Comparison of ENCODE assay signal across 21 cellular contexts in genomic region chr2:221088506-221088905, GRCh38.
"Had no signal": no experiment of that assay in that cellular context is flagged by ENCODE, and none has a peak within 500 bp of the region (broad histone marks: within the 10 kb centered on the region; RNA-seq: fewer than 3 reads in every experiment).

No MANE protein-coding gene starts in this region.

- H3K4me1 Mint-ChIP-seq: activated B cell treated with CpG ODN at 0.5 μM for 24 hours; activated CD4-positive, alpha-beta T cell treated with anti-CD3 and anti-CD28 coated beads, Interleukin-2, amount 10 ng/mL, durations not matched to agents 24 days and 14 days; activated CD8-positive, alpha-beta memory T cell treated with anti-CD3 and anti-CD28 coated beads, Interleukin-2, amount 10 ng/mL, durations not matched to agents 7 days and 5 days; activated naive CD4-positive, alpha-beta T cell treated with anti-CD3 and anti-CD28 coated beads, Interleukin-2, amount 50 U/mL, for 24 hours; T-helper 17 cell had no signal

- ATAC-seq: activated CD8-positive, alpha-beta memory T cell treated with anti-CD3 and anti-CD28 coated beads, Interleukin-2, amount 10 ng/mL, durations not matched to agents 7 days and 5 days; T-helper 17 cell had no signal

- H3K27ac Mint-ChIP-seq: activated B cell treated with CpG ODN at 0.5 μM for 24 hours; activated CD4-positive, alpha-beta T cell treated with anti-CD3 and anti-CD28 coated beads, Interleukin-2, amount 10 ng/mL, durations not matched to agents 24 days and 14 days; activated CD8-positive, alpha-beta memory T cell treated with anti-CD3 and anti-CD28 coated beads, Interleukin-2, amount 10 ng/mL, durations not matched to agents 7 days and 5 days; activated naive CD4-positive, alpha-beta T cell treated with anti-CD3 and anti-CD28 coated beads, Interleukin-2, amount 50 U/mL, for 24 hours; activated T-cell treated with anti-CD3 and anti-CD28 coated beads, Interleukin-2, amount 50 U/mL, for 24 hours; activated T-helper 1 cell treated with anti-CD3 and anti-CD28 coated beads, Interleukin-12 subunit alpha, Interleukin-12 subunit beta, Interleukin-2, Interleukin-4 antibody, amounts not matched to agents 30 ng/mL and 10 ng/mL and 1 ng/mL, durations not matched to agents 14 hours and 24 hours and 36 hours; T-helper 17 cell had no signal

- DNase-seq: activated B cell treated with CpG ODN at 0.5 μM for 24 hours; activated CD4-positive, alpha-beta T cell treated with anti-CD3 and anti-CD28 coated beads for 1 hour; activated CD4-positive, alpha-beta T cell treated with anti-CD3 and anti-CD28 coated beads, Interleukin-2, amount 10 ng/mL, durations not matched to agents 24 days and 14 days; activated CD4-positive, alpha-beta T cell treated with anti-CD3 and anti-CD28 coated beads, Interleukin-2, amount 50 U/mL, for 48 hours; activated CD8-positive, alpha-beta memory T cell treated with anti-CD3 and anti-CD28 coated beads, Interleukin-2, amount 10 ng/mL, durations not matched to agents 7 days and 5 days; activated effector memory CD4-positive, alpha-beta T cell treated with Interleukin-2 at 50 U/mL for 16 hours; activated naive CD4-positive, alpha-beta T cell; activated T-cell treated with anti-CD3 and anti-CD28 coated beads, Interleukin-2, amount 50 U/mL, for 24 hours; aorta; MM.1S; NCI-H1105; NCI-H1436; NCI-H187 treated with DMSO at 0.1 percent for 48 hours; NCI-H2081 treated with DMSO at 0.1 percent for 48 hours; NCI-H2227 treated with DMSO at 0.1 percent for 48 hours; NCI-H82; Peyer's patch; T-helper 17 cell; T-helper 9 cell had no signal

- H3K4me3 Mint-ChIP-seq: activated B cell treated with CpG ODN at 0.5 μM for 24 hours; activated CD4-positive, alpha-beta T cell treated with anti-CD3 and anti-CD28 coated beads, Interleukin-2, amount 10 ng/mL, durations not matched to agents 24 days and 14 days; activated CD8-positive, alpha-beta memory T cell treated with anti-CD3 and anti-CD28 coated beads, Interleukin-2, amount 10 ng/mL, durations not matched to agents 7 days and 5 days; activated naive CD4-positive, alpha-beta T cell treated with anti-CD3 and anti-CD28 coated beads, Interleukin-2, amount 50 U/mL, for 24 hours; activated T-cell treated with anti-CD3 and anti-CD28 coated beads, Interleukin-2, amount 50 U/mL, for 24 hours; activated T-helper 1 cell treated with anti-CD3 and anti-CD28 coated beads, Interleukin-12 subunit alpha, Interleukin-12 subunit beta, Interleukin-2, Interleukin-4 antibody, amounts not matched to agents 30 ng/mL and 10 ng/mL and 1 ng/mL, durations not matched to agents 14 hours and 24 hours and 36 hours; T-helper 17 cell had no signal

- H3K27me3 Mint-ChIP-seq: activated CD4-positive, alpha-beta T cell treated with anti-CD3 and anti-CD28 coated beads, Interleukin-2, amount 10 ng/mL, durations not matched to agents 24 days and 14 days; activated CD8-positive, alpha-beta memory T cell treated with anti-CD3 and anti-CD28 coated beads, Interleukin-2, amount 10 ng/mL, durations not matched to agents 7 days and 5 days; activated naive CD4-positive, alpha-beta T cell treated with anti-CD3 and anti-CD28 coated beads, Interleukin-2, amount 50 U/mL, for 24 hours had no signal

- H3K9me3 Mint-ChIP-seq: activated B cell treated with CpG ODN at 0.5 μM for 24 hours; activated CD4-positive, alpha-beta T cell treated with anti-CD3 and anti-CD28 coated beads, Interleukin-2, amount 10 ng/mL, durations not matched to agents 24 days and 14 days; activated naive CD4-positive, alpha-beta T cell treated with anti-CD3 and anti-CD28 coated beads, Interleukin-2, amount 50 U/mL, for 24 hours; activated T-helper 1 cell treated with anti-CD3 and anti-CD28 coated beads, Interleukin-12 subunit alpha, Interleukin-12 subunit beta, Interleukin-2, Interleukin-4 antibody, amounts not matched to agents 30 ng/mL and 10 ng/mL and 1 ng/mL, durations not matched to agents 14 hours and 24 hours and 36 hours had no signal

- H3K36me3 Mint-ChIP-seq: activated CD8-positive, alpha-beta memory T cell treated with anti-CD3 and anti-CD28 coated beads, Interleukin-2, amount 10 ng/mL, durations not matched to agents 7 days and 5 days; activated naive CD4-positive, alpha-beta T cell treated with anti-CD3 and anti-CD28 coated beads, Interleukin-2, amount 50 U/mL, for 24 hours had no signal
